In genomic region chr17:65546579-65546978, GRCh38 we compare ENCODE assay signal across 15 cellular contexts. TPM values are rescaled to one million over a fixed set of nuclear protein-coding genes. Genes with fewer than 3 reads are reported as not detected.
DNase-seq lines count a peak whose midpoint lies in the region; ATAC-seq, FAIRE-seq and TF ChIP-seq lines count a peak whose summit lies in the region.
"Had no signal": no experiment of that assay in that cellular context is flagged by ENCODE, and none has a peak within 500 bp of the region (broad histone marks: within the 10 kb centered on the region; RNA-seq: fewer than 3 reads in every experiment).

No MANE protein-coding gene starts in this region.

- peak overlapping the region; percentile 51 for H3K4me3 Mint-ChIP-seq in type B pancreatic cell

- no peak for FAIRE-seq in frontal cortex (lab: Jason Lieb, UNC)
- FAIRE-seq: GM12891 had no signal

- H3K4me1 ChIP-seq in ectodermal cell (ENCODE audit: control insufficient read depth, insufficient read depth, low read length) (peaks cover 98% of the 10 kb centered on the region), muscle layer of duodenum (ENCODE audit: control insufficient read depth in 1 of 2, insufficient read depth in 2 of 2, low read length in 2 of 2) (peaks cover 8 to 21% of the 10 kb centered on the region in 2 donors)

- H3K9me3 ChIP-seq in ectodermal cell (ENCODE audit: control insufficient read depth, low read length) (no peaks in the 10 kb centered on the region), muscle layer of duodenum (ENCODE audit: control insufficient read depth in 1 of 2, low read length in 2 of 2) (no peaks in the 10 kb centered on the region)
- H3K9me3 ChIP-seq: adrenal gland had no signal

- H3K9me3 Mint-ChIP-seq in activated naive CD4-positive, alpha-beta T cell treated with anti-CD3 and anti-CD28 coated beads, Interleukin-2, amount 50 U/mL, for 72 hours: no peaks in the 10 kb centered on the region
- H3K9me3 Mint-ChIP-seq in type B pancreatic cell: no peaks in the 10 kb centered on the region

- H3K27me3 ChIP-seq in ectodermal cell (ENCODE audit: control insufficient read depth, insufficient read depth, low read length, poor library complexity, severe bottlenecking) (no peaks in the 10 kb centered on the region), muscle layer of duodenum (ENCODE audit: low read depth, low read length) (no peaks in the 10 kb centered on the region)
- H3K27me3 ChIP-seq: adrenal gland had no signal

- WGBS in ectodermal cell, 2 experiments: 89 to 90% methylated on average over 4 of the region's 4 CpGs

- H3K27ac ChIP-seq in ectodermal cell (ENCODE audit: insufficient read depth, low read depth, low read length, poor library complexity, severe bottlenecking): peak overlapping the region; percentile 70
- H3K27ac ChIP-seq in muscle layer of duodenum (ENCODE audit: low read length): peak overlapping the region; percentile 10
- H3K27ac ChIP-seq: RWPE1 had no signal

- H3K36me3 ChIP-seq in ectodermal cell (ENCODE audit: control insufficient read depth, insufficient read depth, low read length) (peaks cover 46% of the 10 kb centered on the region), muscle layer of duodenum (ENCODE audit: control insufficient read depth in 1 of 2, insufficient read depth in 2 of 2, low read length in 2 of 2) (peaks cover 0 to 3% of the 10 kb centered on the region in 2 donors)

- no peak for DNase-seq in activated naive CD4-positive, alpha-beta T cell treated with anti-CD3 and anti-CD28 coated beads, Interleukin-2, amount 50 U/mL, for 72 hours (ENCODE audit: low spot score in 2 of 2)
- DNase-seq in activated naive CD4-positive, alpha-beta T cell (lab: John Stamatoyannopoulos, UW): no peak
- DNase-seq in type B pancreatic cell (ENCODE audit: extremely low spot score, unreplicated experiment) (no peak), NCI-H1105 (lab: John Stamatoyannopoulos, UW) (no peak), frontal cortex (ENCODE audit: low spot score in 2 of 2) (no peak)
- DNase-seq: activated CD4-positive, alpha-beta T cell treated with anti-CD3 and anti-CD28 coated beads for 4 hours; adrenal gland; hippocampal formation; stimulated activated naive CD4-positive, alpha-beta T cell treated with Interleukin-2 at 50 U/mL for 16 hours had no signal

- H3K4me1 Mint-ChIP-seq in type B pancreatic cell (ENCODE audit: unreplicated experiment): peaks cover 67% of the 10 kb centered on the region

- peak overlapping the region; percentile 7 for H3K4me3 ChIP-seq in ectodermal cell (ENCODE audit: insufficient read depth, low read depth, low read length)
- H3K4me3 ChIP-seq in muscle layer of duodenum (ENCODE audit: low read depth in 1 of 2, low read length in 2 of 2): no peak overlapping the region
- H3K4me3 ChIP-seq: adrenal gland had no signal

- ATAC-seq in activated naive CD4-positive, alpha-beta T cell treated with anti-CD3 and anti-CD28 coated beads, Interleukin-2, amount 50 U/mL, for 72 hours: no peak
- ATAC-seq in GM19452 (IDR thresholded peaks at IDR 0.05; ENCODE audit: unreplicated experiment): no peak
- ATAC-seq: HCT116 had no signal

- H3K27me3 Mint-ChIP-seq in type B pancreatic cell: no peaks in the 10 kb centered on the region

- H3K36me3 Mint-ChIP-seq in activated naive CD4-positive, alpha-beta T cell treated with anti-CD3 and anti-CD28 coated beads, Interleukin-2, amount 50 U/mL, for 72 hours: peaks cover 15 to 16% of the 10 kb centered on the region in 2 donors
- peaks cover 62% of the 10 kb centered on the region for H3K36me3 Mint-ChIP-seq in type B pancreatic cell

- peak overlapping the region; percentile 5 to 72 for H3K27ac Mint-ChIP-seq in activated naive CD4-positive, alpha-beta T cell treated with anti-CD3 and anti-CD28 coated beads, Interleukin-2, amount 50 U/mL, for 72 hours
- H3K27ac Mint-ChIP-seq in type B pancreatic cell: peak overlapping the region; percentile 69

- TF ChIP-seq CTCF in type B pancreatic cell (conservative IDR thresholded peaks at IDR 0.05): no peak

RNA-seq across cellular contexts. Expression of gene AXIN2, which starts 14.9 kb away (rescaled TPM):
- total RNA-seq in activated naive CD4-positive, alpha-beta T cell treated with anti-CD3 and anti-CD28 coated beads, Interleukin-2, amount 50 U/mL, for 72 hours: 1 to 10 TPM in 1 of 2 donors, under 1 TPM in 1; 0.96 to 3.6 TPM
- 208 TPM for polyA plus RNA-seq in ectodermal cell (2013, experiment 1 of 4)
- 212 TPM for polyA plus RNA-seq in ectodermal cell (2013, experiment 2 of 4)
- 156 TPM for polyA plus RNA-seq in ectodermal cell (2013, experiment 3 of 4)
- polyA plus RNA-seq in ectodermal cell (2013, experiment 4 of 4): 171 TPM
- total RNA-seq in type B pancreatic cell (ENCODE audit: low replicate concordance) (29.2 and 115 TPM in 2 replicates), frontal cortex (39.5 TPM)
